ENCODE assay signal across 8 cellular contexts in the genomic region with DNA sequence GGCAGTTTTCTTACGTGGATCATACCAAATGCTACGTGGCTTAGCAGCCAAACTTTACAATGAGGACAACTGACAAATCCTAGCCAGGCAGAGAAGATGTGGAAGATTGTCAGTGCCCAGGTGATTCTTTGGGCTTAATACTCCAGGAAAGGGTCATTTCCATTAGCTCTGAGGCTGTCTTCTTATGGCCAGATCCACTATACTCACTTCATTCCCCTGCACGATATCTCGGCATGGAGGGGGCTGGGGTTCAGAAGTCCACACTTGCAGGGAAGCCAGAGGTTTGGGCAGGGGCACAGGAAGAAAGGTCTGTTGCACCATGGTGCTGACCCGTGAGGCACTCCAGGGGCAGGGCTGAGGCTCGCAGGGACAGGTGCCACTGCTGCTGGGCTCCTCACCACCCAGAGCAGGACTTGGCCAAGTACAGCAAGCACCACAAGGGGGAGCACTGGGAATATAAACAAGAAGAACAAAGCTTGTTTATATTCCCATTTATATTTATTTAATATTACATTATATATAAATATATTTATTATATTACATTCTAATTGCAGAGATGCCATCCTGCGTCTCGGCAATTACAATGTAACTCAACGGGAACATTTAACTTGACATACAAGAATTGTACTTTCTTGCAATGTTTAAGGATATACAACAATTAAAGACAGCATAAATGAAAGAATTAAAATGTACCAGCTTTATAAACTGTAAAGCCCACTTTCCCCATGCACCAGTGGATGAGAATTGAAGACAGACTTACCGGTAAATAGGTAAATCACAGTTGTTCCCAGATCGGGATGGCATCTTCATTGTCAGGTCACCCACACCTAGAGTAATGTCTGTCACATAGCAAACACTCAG. TPM values are rescaled to one million over a fixed set of nuclear protein-coding genes. Genes with fewer than 3 reads are reported as not detected.
A peak's percentile ranks its signal among the peaks of the same experiment; 100 is the strongest.
DNase-seq lines count a peak whose midpoint lies in the region; ATAC-seq and TF ChIP-seq lines count a peak whose summit lies in the region.

No MANE protein-coding gene starts in this region.

- WGBS in lower leg skin, 2 donors: 62 to 65% methylated on average over 11 of the region's 11 CpGs

- ATAC-seq in HG02759 (IDR thresholded peaks at IDR 0.05; ENCODE audit: unreplicated experiment): peak; percentile 71

- H3K4me3 ChIP-seq in choroid plexus epithelial cell (ENCODE audit: low read depth, low read length) (no peak overlapping the region), lower leg skin (ENCODE audit: low read depth, poor library complexity, severe bottlenecking) (no peak overlapping the region)

- TF ChIP-seq POLR2A in lower leg skin (IDR thresholded peaks at IDR 0.05): no peak

- TF ChIP-seq CTCF in choroid plexus epithelial cell (conservative IDR thresholded peaks at IDR 0.05; ENCODE audit: low read depth, low read length) (peak; percentile 82), lower leg skin (IDR thresholded peaks at IDR 0.05) (no peak)

- intact Hi-C loops in lower leg skin (cut with DNase I; ENCODE audit: low total_unique reads): no loop called here

- DNase-seq in DMS79 treated with DMSO at 0.1 percent for 48 hours (lab: John Stamatoyannopoulos, UW) (peak; percentile 47), NCI-H446 treated with DMSO at 0.1 percent for 48 hours (lab: John Stamatoyannopoulos, UW) (peak; percentile 43), choroid plexus epithelial cell (ENCODE audit: low read depth) (peak; percentile 91), lower leg skin (ENCODE audit: low spot score in 2 of 2) (peak; percentile 60 to 89), OCI-M2 (lab: John Stamatoyannopoulos, UW; ENCODE audit: unreplicated experiment) (no peak)
- DNase-seq in activated CD4-positive, alpha-beta T cell treated with anti-CD3 and anti-CD28 coated beads for 4 hours: peak; percentile 66 to 75
- DNase-seq in stimulated activated CD4-positive, alpha-beta T cell treated with anti-CD3 and anti-CD28 coated beads, TNF-alpha, amount 100 ng/mL, for 4 hours (ENCODE audit: low read depth in 3 of 3): peak; percentile 7 to 49 (median 43)

RNA-seq across cellular contexts. Expression of gene CLUL1, which starts 27.2 kb away (rescaled TPM):
- total RNA-seq in lower leg skin: 1 to 10 TPM in 1 of 4 donors, under 1 TPM in 1, not detected in 2; 0.32 to 5.0 TPM

RNA-seq across cellular contexts. Expression of gene TYMS, which starts 33.5 kb away (rescaled TPM):
- 1 to 10 TPM in 3 of 4 donors, under 1 TPM in 1; 0.57 to 9.9 (median 2.5) TPM for total RNA-seq in lower leg skin

RNA-seq across cellular contexts. Expression of gene CETN1, which starts 43.8 kb away (rescaled TPM):
- not detected for total RNA-seq in lower leg skin
